In the genomic region with DNA sequence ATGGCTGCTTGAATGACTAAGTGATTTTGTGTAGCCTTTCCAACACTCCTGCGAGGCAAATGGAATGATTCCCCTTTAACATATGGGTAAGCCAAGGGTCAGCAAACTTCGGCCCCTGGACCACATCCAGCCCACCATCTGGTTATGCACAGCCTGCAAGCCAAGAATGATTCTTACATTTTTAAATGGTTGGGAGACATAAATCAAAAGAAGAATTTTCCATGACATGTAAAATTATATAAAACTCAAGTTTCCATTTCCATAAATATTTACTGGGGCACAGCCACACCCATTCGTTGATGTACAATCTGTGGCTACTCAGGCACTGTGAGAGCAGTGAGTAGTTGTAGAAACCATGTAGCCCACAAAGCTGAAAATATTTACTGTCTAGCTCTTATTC, we compare ENCODE assay signal across 13 cellular contexts. TPM values are rescaled to one million over a fixed set of nuclear protein-coding genes. Genes with fewer than 3 reads are reported as not detected.
DNase-seq lines count a peak whose midpoint lies in the region; ATAC-seq and TF ChIP-seq lines count a peak whose summit lies in the region.
"Had no signal": no experiment of that assay in that cellular context is flagged by ENCODE, and none has a peak within 500 bp of the region (broad histone marks: within the 10 kb centered on the region; RNA-seq: fewer than 3 reads in every experiment).

No MANE protein-coding gene starts in this region.

- DNase-seq in HS-27A (ENCODE audit: low read depth) (peak; percentile 51), colonic mucosa (peak; percentile 31), iris pigment epithelial cell (ENCODE audit: low read depth) (peak; percentile 73), upper lobe of left lung (no peak), NCI-H2107 treated with DMSO at 0.1 percent for 48 hours (lab: John Stamatoyannopoulos, UW; ENCODE audit: unreplicated experiment) (no peak), retina (no peak)
- no peak for DNase-seq in activated CD8-positive, alpha-beta T cell treated with anti-CD3 and anti-CD28 coated beads for 36 hours
- DNase-seq: activated gamma-delta T cell treated with Interleukin-2 at 50 U/mL for 16 hours; central memory CD4-positive, alpha-beta T cell; foreskin keratinocyte; NCI-H226; T-helper 2 cell had no signal

- no peaks in the 10 kb centered on the region for H3K27me3 Mint-ChIP-seq in activated CD8-positive, alpha-beta T cell treated with anti-CD3 and anti-CD28 coated beads for 36 hours

- TF ChIP-seq EP300 in upper lobe of left lung (IDR thresholded peaks at IDR 0.05): no peak

- no peak overlapping the region for H3K27ac Mint-ChIP-seq in activated CD8-positive, alpha-beta T cell treated with anti-CD3 and anti-CD28 coated beads for 36 hours

- peaks cover 5% of the 10 kb centered on the region for H3K9me3 Mint-ChIP-seq in activated CD8-positive, alpha-beta T cell treated with anti-CD3 and anti-CD28 coated beads for 36 hours

- TF ChIP-seq CTCF in colonic mucosa (IDR thresholded peaks at IDR 0.05): no peak
- no peak for TF ChIP-seq CTCF in upper lobe of left lung (IDR thresholded peaks at IDR 0.05)
- no peak for TF ChIP-seq CTCF in activated CD8-positive, alpha-beta T cell treated with anti-CD3 and anti-CD28 coated beads for 36 hours (IDR thresholded peaks at IDR 0.05)

- H3K4me1 ChIP-seq in colonic mucosa: no peaks in the 10 kb centered on the region
- H3K4me1 ChIP-seq in upper lobe of left lung: peaks cover 9 to 24% (median 10%) of the 10 kb centered on the region in 4 donors
- H3K4me1 ChIP-seq: foreskin keratinocyte had no signal

- intact Hi-C loops in colonic mucosa (cut with DNase I): no loop called here
- intact Hi-C loops in activated CD8-positive, alpha-beta T cell treated with anti-CD3 and anti-CD28 coated beads for 36 hours (cut with micrococcal nuclease): no loop called here

- POLR2A ChIA-PET in activated CD8-positive, alpha-beta T cell treated with anti-CD3 and anti-CD28 coated beads for 36 hours (lab: Charles Lee): interaction anchor here (1.0 kb wide), 1 partner anchor 418 kb away, joined by 3 read pairs; no protein-coding TSS in a partner anchor

- ATAC-seq in upper lobe of left lung (ENCODE audit: low FRiP score in 2 of 2): peak in 1 of 2 donors; percentile 72
- ATAC-seq in activated CD8-positive, alpha-beta T cell treated with anti-CD3 and anti-CD28 coated beads for 36 hours: no peak
- ATAC-seq: foreskin keratinocyte, Panc1 had no signal

- WGBS in upper lobe of left lung, 2 donors: 58 to 80% methylated on average over 3 of the region's 3 CpGs

- TF ChIP-seq POLR2A in upper lobe of left lung (IDR thresholded peaks at IDR 0.05): no peak

- no peaks in the 10 kb centered on the region for H3K36me3 ChIP-seq in colonic mucosa
- peaks cover 0 to 22% (median 13%) of the 10 kb centered on the region in 4 donors for H3K36me3 ChIP-seq in upper lobe of left lung

- H3K27me3 ChIP-seq in colonic mucosa (no peaks in the 10 kb centered on the region), upper lobe of left lung (no peaks in the 10 kb centered on the region)
- H3K27me3 ChIP-seq: foreskin keratinocyte had no signal

- peak overlapping the region; percentile 3 for H3K27ac ChIP-seq in colonic mucosa
- peak overlapping the region in 3 of 4 donors; percentile 18 to 49 (median 28) for H3K27ac ChIP-seq in upper lobe of left lung
- H3K27ac ChIP-seq: foreskin keratinocyte had no signal

- H3K4me3 Mint-ChIP-seq in activated CD8-positive, alpha-beta T cell treated with anti-CD3 and anti-CD28 coated beads for 36 hours: no peak overlapping the region

- no peak overlapping the region for H3K9ac ChIP-seq in colonic mucosa (ENCODE audit: low read depth in 2 of 2, low read length in 2 of 2)

- H3K4me3 ChIP-seq in colonic mucosa (no peak overlapping the region), upper lobe of left lung (no peak overlapping the region)

- H3K36me3 Mint-ChIP-seq in activated CD8-positive, alpha-beta T cell treated with anti-CD3 and anti-CD28 coated beads for 36 hours (ENCODE audit: low read depth): peaks cover 37% of the 10 kb centered on the region

- CTCF ChIA-PET in activated CD8-positive, alpha-beta T cell treated with anti-CD3 and anti-CD28 coated beads for 36 hours (lab: Charles Lee): interaction anchor here (1.4 kb wide), 1 partner anchor 10 kb away, joined by 4 read pairs; a partner anchor contains a TSS

- H3K9me3 ChIP-seq in colonic mucosa: no peaks in the 10 kb centered on the region
- H3K9me3 ChIP-seq in upper lobe of left lung: no peaks in the 10 kb centered on the region

- peaks cover 28% of the 10 kb centered on the region for H3K4me1 Mint-ChIP-seq in activated CD8-positive, alpha-beta T cell treated with anti-CD3 and anti-CD28 coated beads for 36 hours (ENCODE audit: low read depth)

RNA-seq across cellular contexts. Expression of a gene that starts 9.0 kb away (rescaled TPM):
- total RNA-seq in colonic mucosa (10 to 100 TPM; 34.3 to 44.1 TPM), upper lobe of left lung (100 to 1,000 TPM in 1 of 6 donors, 10 to 100 TPM in 5; 35.9 to 189 (median 44.5) TPM)
- total RNA-seq in activated CD8-positive, alpha-beta T cell treated with anti-CD3 and anti-CD28 coated beads for 36 hours: 10 to 100 TPM; 13.4 to 18.9 TPM

RNA-seq across cellular contexts. Expression of a gene that starts 32.4 kb away (rescaled TPM):
- total RNA-seq in colonic mucosa (10 to 100 TPM; 20.2 to 23.4 TPM), upper lobe of left lung (10 to 100 TPM; 19.5 to 60.0 (median 46.4) TPM)
- 10 to 100 TPM; 13.5 to 13.9 TPM for total RNA-seq in activated CD8-positive, alpha-beta T cell treated with anti-CD3 and anti-CD28 coated beads for 36 hours

Comparison
In these comparisons a context has a peak if more than half of its experiments do, and no peak if none do; other contexts are left out.
1. DNase-seq: peak in HS-27A (single experiment), colonic mucosa (single experiment) and iris pigment epithelial cell (single experiment); none in upper lobe of left lung (0 of 2), activated CD8-positive, alpha-beta T cell treated with anti-CD3 and anti-CD28 coated beads for 36 hours (single experiment), NCI-H2107 treated with DMSO at 0.1 percent for 48 hours (single experiment) and retina (single experiment).